Comparison of ENCODE assay signal across 16 cellular contexts in the genomic region with DNA sequence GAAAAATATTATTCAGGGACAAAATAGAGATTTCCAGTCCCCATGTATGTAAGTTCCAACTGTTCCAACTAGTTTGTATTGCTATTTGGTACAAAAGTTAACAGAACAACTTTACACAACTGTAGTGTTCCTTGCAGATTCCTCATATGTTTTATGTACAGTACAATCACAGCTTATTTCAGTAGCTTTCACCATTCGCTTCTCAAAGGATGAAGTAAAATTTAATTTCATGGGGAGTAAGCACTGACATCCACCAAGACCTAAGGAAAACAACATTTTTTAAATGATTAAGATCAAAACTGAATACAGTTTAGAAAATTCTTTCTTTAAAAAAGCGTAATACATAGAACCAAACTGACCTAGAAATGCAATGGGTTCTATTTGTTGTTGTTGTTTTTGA. TPM values are rescaled to one million over a fixed set of nuclear protein-coding genes. Genes with fewer than 3 reads are reported as not detected.
DNase-seq lines count a peak whose midpoint lies in the region; ATAC-seq, FAIRE-seq and TF ChIP-seq lines count a peak whose summit lies in the region.
"Had no signal": no experiment of that assay in that cellular context is flagged by ENCODE, and none has a peak within 500 bp of the region (broad histone marks: within the 10 kb centered on the region; RNA-seq: fewer than 3 reads in every experiment).

No MANE protein-coding gene starts in this region.

- H3K4me3 Mint-ChIP-seq in activated CD8-positive, alpha-beta T cell treated with anti-CD3 and anti-CD28 coated beads, Interleukin-2, amount 10 ng/mL, durations not matched to agents 7 days and 5 days, result no peak overlapping the region
- H3K4me3 Mint-ChIP-seq in activated CD8-positive, alpha-beta T cell treated with anti-CD3 and anti-CD28 coated beads for 36 hours, result no peak overlapping the region
- H3K4me3 Mint-ChIP-seq in CD4-positive, alpha-beta T cell, result no peak overlapping the region

- H3K79me2 ChIP-seq in GM12878 (ENCODE audit: control insufficient read depth, insufficient read depth, low read length), result peaks cover 49% of the 10 kb centered on the region

- BruUV-seq in Panc1 (replicated peaks; lab: Mats Ljungman, UMichigan) (no TSS peak), GM12878 (replicated peaks; lab: Mats Ljungman, UMichigan) (no TSS peak)

- DNase-seq in activated CD8-positive, alpha-beta T cell treated with anti-CD3 and anti-CD28 coated beads, Interleukin-2, amount 10 ng/mL, durations not matched to agents 7 days and 5 days, result no peak
- no peak for DNase-seq in activated CD8-positive, alpha-beta T cell treated with anti-CD3 and anti-CD28 coated beads for 36 hours
- DNase-seq in CD4-positive, alpha-beta T cell, result no peak
- DNase-seq in Panc1 (ENCODE audit: low read depth, low spot score) (no peak), GM12878 (ENCODE audit: low read depth, low spot score) (no peak), kidney glomerular epithelial cell (lab: John Stamatoyannopoulos, UW) (no peak), DMS79 treated with DMSO at 0.1 percent for 48 hours (lab: John Stamatoyannopoulos, UW) (no peak)
- DNase-seq: CD4-positive, alpha-beta memory T cell; DMS 273 treated with DMSO at 0.1 percent for 48 hours had no signal

- H3K9me3 Mint-ChIP-seq in activated CD8-positive, alpha-beta T cell treated with anti-CD3 and anti-CD28 coated beads, Interleukin-2, amount 10 ng/mL, durations not matched to agents 7 days and 5 days (ENCODE audit: insufficient read depth), result no peaks in the 10 kb centered on the region
- H3K9me3 Mint-ChIP-seq in activated CD8-positive, alpha-beta T cell treated with anti-CD3 and anti-CD28 coated beads for 36 hours, result no peaks in the 10 kb centered on the region
- H3K9me3 Mint-ChIP-seq in CD4-positive, alpha-beta T cell, result no peaks in the 10 kb centered on the region
- H3K9me3 Mint-ChIP-seq: CD4-positive, alpha-beta memory T cell had no signal

- no peak for TF ChIP-seq CTCF in activated CD8-positive, alpha-beta T cell treated with anti-CD3 and anti-CD28 coated beads for 36 hours (IDR thresholded peaks at IDR 0.05)
- no peak for TF ChIP-seq CTCF in CD4-positive, alpha-beta T cell (IDR thresholded peaks at IDR 0.05)
- TF ChIP-seq CTCF in Panc1 (IDR thresholded peaks at IDR 0.05) (no peak), GM12878 (IDR thresholded peaks at IDR 0.05 in 2 of 3, conservative IDR thresholded peaks at IDR 0.05 in 1 of 3; ENCODE audit: control insufficient read depth in 2 of 3, extremely low read depth in 1 of 3, insufficient read depth in 1 of 3, low read depth in 3 of 3, low read length in 3 of 3) (no peak)

- no peak for ATAC-seq in activated CD8-positive, alpha-beta T cell treated with anti-CD3 and anti-CD28 coated beads, Interleukin-2, amount 10 ng/mL, durations not matched to agents 7 days and 5 days
- ATAC-seq in activated CD8-positive, alpha-beta T cell treated with anti-CD3 and anti-CD28 coated beads for 36 hours, result no peak
- ATAC-seq in CD4-positive, alpha-beta T cell (ENCODE audit: poor library complexity), result no peak
- ATAC-seq in Panc1 (no peak), GM12878 (no peak), GM21717 (IDR thresholded peaks at IDR 0.05; ENCODE audit: unreplicated experiment) (no peak)
- ATAC-seq: K562 had no signal

- peaks cover 51% of the 10 kb centered on the region for H3K4me1 Mint-ChIP-seq in activated CD8-positive, alpha-beta T cell treated with anti-CD3 and anti-CD28 coated beads, Interleukin-2, amount 10 ng/mL, durations not matched to agents 7 days and 5 days (ENCODE audit: low read depth)
- peaks cover 50% of the 10 kb centered on the region for H3K4me1 Mint-ChIP-seq in activated CD8-positive, alpha-beta T cell treated with anti-CD3 and anti-CD28 coated beads for 36 hours (ENCODE audit: low read depth)
- peaks cover 40% of the 10 kb centered on the region for H3K4me1 Mint-ChIP-seq in CD4-positive, alpha-beta T cell (ENCODE audit: low read depth)

- POLR2A ChIA-PET in activated CD8-positive, alpha-beta T cell treated with anti-CD3 and anti-CD28 coated beads, Interleukin-2, amount 10 ng/mL, durations not matched to agents 7 days and 5 days (lab: Charles Lee), result no interaction called here
- POLR2A ChIA-PET in activated CD8-positive, alpha-beta T cell treated with anti-CD3 and anti-CD28 coated beads for 36 hours (lab: Charles Lee), result interaction anchor here (0.6 to 1.9 kb wide), 2 partner anchors 9 to 27 kb away, joined by 3 to 5 read pairs; no protein-coding TSS in a partner anchor
- POLR2A ChIA-PET in CD4-positive, alpha-beta T cell (lab: Charles Lee), result interaction anchor here (1.5 kb wide), 1 partner anchor 13 kb away, joined by 5 read pairs; no protein-coding TSS in a partner anchor
- POLR2A ChIA-PET in Panc1 (lab: Charles Lee) (no interaction called here), GM12878 (lab: Charles Lee) (no interaction called here)

- TF ChIP-seq RAD21 in GM12878 (IDR thresholded peaks at IDR 0.05; ENCODE audit: insufficient read depth, low read depth, low read length), result no peak

- RAD21 ChIA-PET in GM12878 (lab: Charles Lee; ENCODE audit: unreplicated experiment), result interaction anchor here (1.1 kb wide), 1 partner anchor 9 kb away, joined by 3 read pairs; no protein-coding TSS in a partner anchor

- H3K27me3 ChIP-seq in CD4-positive, alpha-beta T cell (ENCODE audit: control insufficient read depth, insufficient read depth, low read length), result no peaks in the 10 kb centered on the region
- no peaks in the 10 kb centered on the region for H3K27me3 ChIP-seq in Panc1 (ENCODE audit: control insufficient read depth, insufficient read depth, low read length)
- H3K27me3 ChIP-seq in GM12878 (replicated peaks in 1 of 2; ENCODE audit: control insufficient read depth in 2 of 2, insufficient read depth in 2 of 2, low read length in 1 of 2), result no peaks in the 10 kb centered on the region
- H3K27me3 ChIP-seq: BLaER1 treated with 17β-estradiol and CSF1 and Interleukin-3, amounts not matched to agents 10 nM and 100 nM had no signal

- peaks cover 14% of the 10 kb centered on the region for H4K20me1 ChIP-seq in GM12878 (ENCODE audit: control insufficient read depth, insufficient read depth)

- H3K36me3 Mint-ChIP-seq in activated CD8-positive, alpha-beta T cell treated with anti-CD3 and anti-CD28 coated beads, Interleukin-2, amount 10 ng/mL, durations not matched to agents 7 days and 5 days (ENCODE audit: low read depth), result peaks cover 80% of the 10 kb centered on the region
- peaks cover 67% of the 10 kb centered on the region for H3K36me3 Mint-ChIP-seq in activated CD8-positive, alpha-beta T cell treated with anti-CD3 and anti-CD28 coated beads for 36 hours (ENCODE audit: low read depth)
- H3K36me3 Mint-ChIP-seq in CD4-positive, alpha-beta T cell (ENCODE audit: low read depth), result peaks cover 81% of the 10 kb centered on the region

- no peak overlapping the region for H3K4me2 ChIP-seq in GM12878 (ENCODE audit: control insufficient read depth, insufficient read depth)
- H3K4me2 ChIP-seq: BLaER1 treated with 17β-estradiol and CSF1 and Interleukin-3, amounts not matched to agents 10 nM and 100 nM had no signal

- H3K27ac Mint-ChIP-seq in activated CD8-positive, alpha-beta T cell treated with anti-CD3 and anti-CD28 coated beads, Interleukin-2, amount 10 ng/mL, durations not matched to agents 7 days and 5 days, result peak overlapping the region; percentile 11
- H3K27ac Mint-ChIP-seq in activated CD8-positive, alpha-beta T cell treated with anti-CD3 and anti-CD28 coated beads for 36 hours, result no peak overlapping the region
- peak overlapping the region; percentile 36 for H3K27ac Mint-ChIP-seq in CD4-positive, alpha-beta T cell

- H2AFZ ChIP-seq in GM12878 (ENCODE audit: control insufficient read depth, low read depth, low read length), result no peak overlapping the region

- H3K4me1 ChIP-seq in Panc1 (ENCODE audit: control insufficient read depth, insufficient read depth, low read length) (peaks cover 81% of the 10 kb centered on the region), GM12878 (ENCODE audit: control insufficient read depth, insufficient read depth, low read length) (peaks cover 15% of the 10 kb centered on the region)

- intact Hi-C loops in activated CD8-positive, alpha-beta T cell treated with anti-CD3 and anti-CD28 coated beads for 36 hours (cut with micrococcal nuclease), result no loop called here
- intact Hi-C loops in CD4-positive, alpha-beta T cell (cut with DNase I, micrococcal nuclease), result no loop called here
- intact Hi-C loops in Panc1 (cut with micrococcal nuclease; ENCODE audit: unreplicated experiment) (no loop called here), GM12878 (cut with micrococcal nuclease; ENCODE audit: unreplicated experiment) (no loop called here)

- no peak for TF ChIP-seq POLR2A in GM12878 (IDR thresholded peaks at IDR 0.05; ENCODE audit: low read depth, low read length)

- no peak overlapping the region for H3K9ac ChIP-seq in GM12878 (ENCODE audit: control insufficient read depth, insufficient read depth, low read length)
- H3K9ac ChIP-seq: BLaER1 treated with 17β-estradiol and CSF1 and Interleukin-3, amounts not matched to agents 10 nM and 100 nM had no signal

- H3K9me3 ChIP-seq in CD4-positive, alpha-beta T cell (ENCODE audit: control insufficient read depth, low read length), result no peaks in the 10 kb centered on the region
- H3K9me3 ChIP-seq in Panc1 (ENCODE audit: control insufficient read depth, insufficient read depth, low read depth, low read length) (no peaks in the 10 kb centered on the region), GM12878 (replicated peaks; ENCODE audit: control insufficient read depth, insufficient read depth, low read length) (no peaks in the 10 kb centered on the region)
- H3K9me3 ChIP-seq: BLaER1 treated with 17β-estradiol and CSF1 and Interleukin-3, amounts not matched to agents 10 nM and 100 nM; HAP-1 had no signal

- FAIRE-seq in GM12878 (lab: Jason Lieb, UNC), result no peak
- FAIRE-seq: GM12891, H1, K562 had no signal

- H3K4me3 ChIP-seq in Panc1 (ENCODE audit: low read depth in 2 of 2, low read length in 2 of 2) (no peak overlapping the region), GM12878 (no peak overlapping the region)
- H3K4me3 ChIP-seq: BLaER1 treated with 17β-estradiol and CSF1 and Interleukin-3, amounts not matched to agents 10 nM and 100 nM; HAP-1; K562 had no signal

- H3K36me3 ChIP-seq in Panc1 (ENCODE audit: control insufficient read depth, insufficient read depth, low read length) (peaks cover 54% of the 10 kb centered on the region), GM12878 (ENCODE audit: control insufficient read depth in 2 of 2, insufficient read depth in 2 of 2, low read length in 1 of 2) (peaks cover 13 to 45% of the 10 kb centered on the region in 2 experiments)

- no peak for TF ChIP-seq EP300 in GM12878 (IDR thresholded peaks at IDR 0.05; ENCODE audit: borderline replicate concordance in 1 of 2, control insufficient read depth in 1 of 2, low read depth in 2 of 2, low read length in 2 of 2)

- SMC1A ChIA-PET in GM12878 (lab: Charles Lee; ENCODE audit: uncharacterized antibody, unreplicated experiment), result interaction anchor here (1.2 to 1.4 kb wide), 2 partner anchors 366 to 371 kb away, joined by 3 read pairs; no protein-coding TSS in a partner anchor

- H3K27ac ChIP-seq in CD4-positive, alpha-beta T cell (ENCODE audit: low read depth, low read length), result no peak overlapping the region
- H3K27ac ChIP-seq in Panc1 (ENCODE audit: low read length) (peak overlapping the region; percentile 35; the same call in 1 of the 2 replicates), GM12878 (ENCODE audit: control insufficient read depth, insufficient read depth) (no peak overlapping the region)
- H3K27ac ChIP-seq: 22Rv1; BLaER1 treated with 17β-estradiol and CSF1 and Interleukin-3, amounts not matched to agents 10 nM and 100 nM had no signal

- H3K27me3 Mint-ChIP-seq in activated CD8-positive, alpha-beta T cell treated with anti-CD3 and anti-CD28 coated beads, Interleukin-2, amount 10 ng/mL, durations not matched to agents 7 days and 5 days (ENCODE audit: low read depth), result no peaks in the 10 kb centered on the region
- no peaks in the 10 kb centered on the region for H3K27me3 Mint-ChIP-seq in activated CD8-positive, alpha-beta T cell treated with anti-CD3 and anti-CD28 coated beads for 36 hours
- no peaks in the 10 kb centered on the region for H3K27me3 Mint-ChIP-seq in CD4-positive, alpha-beta T cell
- H3K27me3 Mint-ChIP-seq: CD4-positive, alpha-beta memory T cell had no signal

- CTCF ChIA-PET in activated CD8-positive, alpha-beta T cell treated with anti-CD3 and anti-CD28 coated beads, Interleukin-2, amount 10 ng/mL, durations not matched to agents 7 days and 5 days (lab: Charles Lee), result interaction anchor here (0.6 to 1.8 kb wide), 5 partner anchors 9 to 1378 kb away, joined by 3 to 6 read pairs (median 4); no protein-coding TSS in a partner anchor
- CTCF ChIA-PET in activated CD8-positive, alpha-beta T cell treated with anti-CD3 and anti-CD28 coated beads for 36 hours (lab: Charles Lee), result no interaction called here
- CTCF ChIA-PET in CD4-positive, alpha-beta T cell (lab: Charles Lee), result interaction anchor here (1.1 kb wide), 1 partner anchor 10 kb away, joined by 3 read pairs; no protein-coding TSS in a partner anchor
- CTCF ChIA-PET in Panc1 (lab: Charles Lee), result no interaction called here
- CTCF ChIA-PET in GM12878 (lab: Yijun Ruan, JAX), result interaction anchor here (1.2 kb wide), 1 partner anchor 10 kb away, joined by 3 read pairs; no protein-coding TSS in a partner anchor

- WGBS in GM12878 (ENCODE audit: insufficient coverage, insufficient replicate concordance, low lambda C conversion rate, missing lambda C conversion rate), result 98% methylated on average over 2 of the region's 2 CpGs

- in situ Hi-C loops in Panc1 (cut with HindIII; ENCODE audit: low pct_unique_long_range_greater_than_20kb, low sequenced_read_pairs), result no loop called here
- in situ Hi-C loops in GM12878 (cut with MboI), result loop anchor here (25.0 kb wide), 1 partner anchor 1068 kb away; no protein-coding TSS in a partner anchor

RNA-seq across cellular contexts. Expression of a gene that starts 24.6 kb away (rescaled TPM):
- 100 to 1,000 TPM; 104 to 113 TPM for total RNA-seq in activated CD8-positive, alpha-beta T cell treated with anti-CD3 and anti-CD28 coated beads, Interleukin-2, amount 10 ng/mL, durations not matched to agents 7 days and 5 days
- 10 to 100 TPM; 51.3 to 51.8 TPM for total RNA-seq in activated CD8-positive, alpha-beta T cell treated with anti-CD3 and anti-CD28 coated beads for 36 hours
- 10 to 100 TPM; 83.5 to 87.4 TPM for total RNA-seq in CD4-positive, alpha-beta T cell
- total RNA-seq in Panc1 (2021; ENCODE audit: unreplicated experiment) (210 TPM), GM12878 (2014; rRNA removed) (40.8 and 45.6 TPM in 2 replicates), GM12878 (2014; rRNA removed; fragmentation: Illumina TruSeq; extraction: Trizol) (40.2 and 40.5 TPM in 2 replicates), GM12878 (2021) (76.6 and 81.3 TPM in 2 replicates)
- polyA plus RNA-seq in Panc1 (2012; ENCODE audit: insufficient read length), result 80.1 TPM
- total RNA-seq in GM12878 (2013; cell fraction: nucleolus; rRNA removed), result 213 and 215 TPM in 2 replicates
- polyA plus RNA-seq in GM12878 (2011; ENCODE audit: low read depth), result 20.6 TPM
- polyA plus RNA-seq in GM12878 (2011; rRNA removed) (48.1 and 54.3 TPM in 2 replicates), GM12878 (2014; fragmentation: Illumina TruSeq; extraction: Trizol) (54.8 and 62.7 TPM in 2 replicates), GM12878 (2014; fragmentation: Nextera tagmentation; extraction: Ambion mirVana) (10 to 100 TPM in 1 of 2 experiments, 1 to 10 TPM in 1; 8.5 to 12.4 TPM), GM12878 (2014; rRNA removed) (40.4 and 43.2 TPM in 2 replicates), GM12878 (2016; fragmentation: Nextera tagmentation; extraction: Ambion mirVana) (10 to 100 TPM; 14.0 to 16.9 TPM)
- 37.7 and 55.2 TPM in 2 replicates for polyA plus RNA-seq in GM12878 (2011; cell fraction: cytosol; rRNA removed)
- 47.8 and 55.7 TPM in 2 replicates for polyA plus RNA-seq in GM12878 (2011; cell fraction: nucleus; rRNA removed)
- 25.9 and 54.1 TPM in 2 replicates for polyA plus RNA-seq in GM12878 (2012)
- polyA minus RNA-seq in GM12878 (2011; rRNA and poly(A)+ RNA removed), result 87.0 and 96.8 TPM in 2 replicates
- polyA minus RNA-seq in GM12878 (2011; cell fraction: cytosol; rRNA and poly(A)+ RNA removed), result 42.6 and 44.9 TPM in 2 replicates
- 40.7 and 55.8 TPM in 2 replicates for polyA minus RNA-seq in GM12878 (2011; cell fraction: nucleus; rRNA and poly(A)+ RNA removed)

Comparison
In these comparisons a context has a peak if more than half of its experiments do, and no peak if none do; other contexts are left out.
1. CTCF ChIA-PET loops: an anchor here in activated CD8-positive, alpha-beta T cell treated with anti-CD3 and anti-CD28 coated beads, Interleukin-2, amount 10 ng/mL, durations not matched to agents 7 days and 5 days (0.6 to 1.8 kb wide), CD4-positive, alpha-beta T cell (1.1 kb wide) and GM12878 (1.2 kb wide); none called in activated CD8-positive, alpha-beta T cell treated with anti-CD3 and anti-CD28 coated beads for 36 hours and Panc1.
2. POLR2A ChIA-PET loops: an anchor here in activated CD8-positive, alpha-beta T cell treated with anti-CD3 and anti-CD28 coated beads for 36 hours (0.6 to 1.9 kb wide) and CD4-positive, alpha-beta T cell (1.5 kb wide); none called in activated CD8-positive, alpha-beta T cell treated with anti-CD3 and anti-CD28 coated beads, Interleukin-2, amount 10 ng/mL, durations not matched to agents 7 days and 5 days, Panc1 and GM12878.